In the genomic region with DNA sequence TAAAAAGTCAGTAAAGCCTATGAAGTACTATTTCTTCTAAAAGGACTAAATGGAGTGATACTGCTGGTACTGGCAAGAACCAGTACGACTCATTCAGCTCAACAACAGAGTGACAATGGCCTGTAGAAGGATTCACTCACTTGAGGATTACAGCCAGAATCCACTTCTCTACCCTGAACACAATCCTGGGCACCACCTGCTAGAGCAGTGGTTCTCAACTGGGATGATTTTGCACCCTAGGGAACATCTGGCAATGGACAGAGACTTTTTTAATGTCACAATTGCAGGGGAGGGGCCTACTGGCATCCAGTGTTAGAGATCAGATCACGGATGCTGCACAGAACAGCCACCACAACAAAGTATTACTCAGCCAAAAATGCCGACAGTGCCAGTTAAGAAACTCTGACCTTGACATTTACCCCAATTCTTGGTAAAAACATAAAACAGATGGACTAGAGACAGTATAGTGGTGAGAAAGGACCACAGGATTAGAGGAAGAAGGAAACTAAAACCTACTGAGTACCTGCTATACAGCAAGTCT, we compare ENCODE assay signal across 13 cellular contexts. TPM values are rescaled to one million over a fixed set of nuclear protein-coding genes. Genes with fewer than 3 reads are reported as not detected.
DNase-seq lines count a peak whose midpoint lies in the region; ATAC-seq and TF ChIP-seq lines count a peak whose summit lies in the region.
"Had no signal": no experiment of that assay in that cellular context is flagged by ENCODE, and none has a peak within 500 bp of the region (broad histone marks: within the 10 kb centered on the region; RNA-seq: fewer than 3 reads in every experiment).

No MANE protein-coding gene starts in this region.

- H3K4me3 ChIP-seq in breast epithelium (no peak overlapping the region), fibroblast of the aortic adventitia (ENCODE audit: low read depth, low read length) (no peak overlapping the region)
- H3K4me3 ChIP-seq: transverse colon had no signal

- peaks cover 36% of the 10 kb centered on the region for H3K4me1 Mint-ChIP-seq in MCF 10A (ENCODE audit: insufficient read depth, unreplicated experiment)
- H3K4me1 Mint-ChIP-seq in T-helper 2 cell treated with Interferon-gamma antibody and Interleukin-4, amounts not matched to agents 5 μg/mL and 100 μg/mL, for 36 hours (ENCODE audit: low read depth): peaks cover 49% of the 10 kb centered on the region

- H3K4me1 ChIP-seq in breast epithelium (no peaks in the 10 kb centered on the region), foreskin keratinocyte (no peaks in the 10 kb centered on the region)

- peak overlapping the region; percentile 3 for H3K4me3 Mint-ChIP-seq in MCF 10A (ENCODE audit: unreplicated experiment)
- H3K4me3 Mint-ChIP-seq in T-helper 2 cell treated with Interferon-gamma antibody and Interleukin-4, amounts not matched to agents 5 μg/mL and 100 μg/mL, for 36 hours: peak overlapping the region; percentile 71
- H3K4me3 Mint-ChIP-seq: immature natural killer cell had no signal

- peaks cover 8% of the 10 kb centered on the region for H3K36me3 Mint-ChIP-seq in MCF 10A (ENCODE audit: insufficient read depth, unreplicated experiment)
- H3K36me3 Mint-ChIP-seq in T-helper 2 cell treated with Interferon-gamma antibody and Interleukin-4, amounts not matched to agents 5 μg/mL and 100 μg/mL, for 36 hours (ENCODE audit: low read depth): peaks cover 7% of the 10 kb centered on the region
- H3K36me3 Mint-ChIP-seq: CD4-positive, CD25-positive, alpha-beta regulatory T cell; immature natural killer cell had no signal

- no peaks in the 10 kb centered on the region for H3K9me3 ChIP-seq in breast epithelium
- H3K9me3 ChIP-seq: transverse colon had no signal

- CTCF ChIA-PET in MCF 10A (lab: Yijun Ruan, JAX): no interaction called here

- no peak for ATAC-seq in foreskin keratinocyte

- no peaks in the 10 kb centered on the region for H3K36me3 ChIP-seq in breast epithelium
- H3K36me3 ChIP-seq: transverse colon had no signal

- no peaks in the 10 kb centered on the region for H3K27me3 Mint-ChIP-seq in MCF 10A (ENCODE audit: insufficient read depth, unreplicated experiment)
- peaks cover 9% of the 10 kb centered on the region for H3K27me3 Mint-ChIP-seq in T-helper 2 cell treated with Interferon-gamma antibody and Interleukin-4, amounts not matched to agents 5 μg/mL and 100 μg/mL, for 36 hours (ENCODE audit: low read depth)

- peak; percentile 68 for DNase-seq in MCF 10A (ENCODE audit: unreplicated experiment)
- no peak for DNase-seq in breast epithelium (ENCODE audit: low spot score in 2 of 2)
- peak; percentile 71 for DNase-seq in T-helper 2 cell treated with Interferon-gamma antibody and Interleukin-4, amounts not matched to agents 5 μg/mL and 100 μg/mL, for 36 hours (ENCODE audit: low spot score)
- DNase-seq in fibroblast of the aortic adventitia (ENCODE audit: low read depth): peak; percentile 42
- DNase-seq in superior temporal gyrus (ENCODE audit: extremely low spot score): peak; percentile 55
- no peak for DNase-seq in inferior parietal cortex (ENCODE audit: extremely low spot score)
- DNase-seq in LoVo (ENCODE audit: low spot score): no peak
- DNase-seq in foreskin keratinocyte: no peak
- DNase-seq: immature natural killer cell, NCI-H1436 treated with DMSO at 0.1 percent for 48 hours, T-helper 9 cell, transverse colon had no signal

- intact Hi-C loops in MCF 10A (cut with micrococcal nuclease): no loop called here
- intact Hi-C loops in breast epithelium (cut with DNase I; ENCODE audit: low total_unique reads): loop anchor here (10.0 kb wide), 1 partner anchor 258 kb away; no protein-coding TSS in a partner anchor

- TF ChIP-seq POLR2A in breast epithelium (IDR thresholded peaks at IDR 0.05): no peak

- no peaks in the 10 kb centered on the region for H3K27me3 ChIP-seq in breast epithelium
- H3K27me3 ChIP-seq in foreskin keratinocyte: no peaks in the 10 kb centered on the region

- TF ChIP-seq CTCF in MCF 10A (IDR thresholded peaks at IDR 0.05; ENCODE audit: unreplicated experiment) (no peak), breast epithelium (IDR thresholded peaks at IDR 0.05) (no peak), fibroblast of the aortic adventitia (IDR thresholded peaks at IDR 0.05; ENCODE audit: insufficient read depth, low read length) (no peak), foreskin keratinocyte (conservative IDR thresholded peaks at IDR 0.05) (no peak)

- no peaks in the 10 kb centered on the region for H3K9me3 Mint-ChIP-seq in MCF 10A (ENCODE audit: unreplicated experiment)
- H3K9me3 Mint-ChIP-seq in T-helper 2 cell treated with Interferon-gamma antibody and Interleukin-4, amounts not matched to agents 5 μg/mL and 100 μg/mL, for 36 hours: no peaks in the 10 kb centered on the region
- H3K9me3 Mint-ChIP-seq: CD4-positive, CD25-positive, alpha-beta regulatory T cell; immature natural killer cell had no signal

- H3K27ac ChIP-seq in breast epithelium (no peak overlapping the region), foreskin keratinocyte (no peak overlapping the region)
- H3K27ac ChIP-seq: transverse colon had no signal

- H3K27ac Mint-ChIP-seq in MCF 10A (ENCODE audit: low read depth, unreplicated experiment): peak overlapping the region; percentile 76
- H3K27ac Mint-ChIP-seq in T-helper 2 cell treated with Interferon-gamma antibody and Interleukin-4, amounts not matched to agents 5 μg/mL and 100 μg/mL, for 36 hours: peak overlapping the region; percentile 73
- H3K27ac Mint-ChIP-seq: CD4-positive, CD25-positive, alpha-beta regulatory T cell; immature natural killer cell had no signal

- no TSS peak for BruUV-seq in MCF 10A (replicated peaks; lab: Mats Ljungman, UMichigan)

- POLR2A ChIA-PET in MCF 10A (lab: Yijun Ruan, JAX): interaction anchor here (0.6 to 2.9 kb wide), 7 partner anchors 10 to 369 kb away, joined by 3 to 13 read pairs (median 3); no protein-coding TSS in a partner anchor

RNA-seq across cellular contexts. Expression of gene SPIRE1, which starts 5.0 kb away (rescaled TPM):
- total RNA-seq in MCF 10A (2022) (64.8 and 78.2 TPM in 2 replicates), breast epithelium (10 to 100 TPM; 24.3 to 38.5 (median 25.9) TPM), fibroblast of the aortic adventitia (ENCODE audit: low replicate concordance) (27.7 and 43.4 TPM in 2 replicates), foreskin keratinocyte (19.7 and 20.9 TPM in 2 replicates)
- 4.1 and 4.8 TPM in 2 replicates for polyA plus RNA-seq in foreskin keratinocyte

RNA-seq across cellular contexts. Expression of gene CEP76, which starts 49.6 kb away (rescaled TPM):
- total RNA-seq in MCF 10A (2022) (4.9 and 6.4 TPM in 2 replicates), breast epithelium (10 to 100 TPM in 1 of 3 donors, 1 to 10 TPM in 2; 7.4 to 11.7 (median 9.5) TPM), fibroblast of the aortic adventitia (ENCODE audit: low replicate concordance) (10.3 and 36.3 TPM in 2 replicates), foreskin keratinocyte (7.9 and 9.0 TPM in 2 replicates)
- 4.2 and 4.9 TPM in 2 replicates for polyA plus RNA-seq in foreskin keratinocyte

RNA-seq across cellular contexts. Expression of gene PSMG2, which starts 49.9 kb away (rescaled TPM):
- 88.6 and 100 TPM in 2 replicates for total RNA-seq in MCF 10A (2022)
- 100 to 1,000 TPM in 1 of 3 donors, 10 to 100 TPM in 2; 78.7 to 102 (median 83.4) TPM for total RNA-seq in breast epithelium
- total RNA-seq in fibroblast of the aortic adventitia (ENCODE audit: low replicate concordance): 58.0 and 126 TPM in 2 replicates
- total RNA-seq in foreskin keratinocyte: 89.8 and 91.4 TPM in 2 replicates
- 73.8 and 84.1 TPM in 2 replicates for polyA plus RNA-seq in foreskin keratinocyte

Comparison
In these comparisons a context has a peak if more than half of its experiments do, and no peak if none do; other contexts are left out.
1. DNase-seq: peak in MCF 10A (single experiment), T-helper 2 cell treated with Interferon-gamma antibody and Interleukin-4, amounts not matched to agents 5 μg/mL and 100 μg/mL, for 36 hours (single experiment), fibroblast of the aortic adventitia (single experiment) and superior temporal gyrus (single experiment); none in breast epithelium (0 of 2), inferior parietal cortex (single experiment), LoVo (single experiment) and foreskin keratinocyte (0 of 2).